29 cellular contexts compared by ENCODE assay signal in genomic region chr17:35429702-35430101, GRCh38.
"Had no signal": no experiment of that assay in that cellular context is flagged by ENCODE, and none has a peak within 500 bp of the region (broad histone marks: within the 10 kb centered on the region; RNA-seq: fewer than 3 reads in every experiment).

No MANE protein-coding gene starts in this region.

- H3K9me3 Mint-ChIP-seq: effector memory CD8-positive, alpha-beta T cell; memory B cell; nephron; stimulated activated effector memory CD8-positive, alpha-beta T cell treated with anti-CD3 and anti-CD28 coated beads, Interleukin-12 subunit alpha, Interleukin-12 subunit beta, amount 100 ng/mL, for 72 hours had no signal

- H3K4me1 ChIP-seq: psoas muscle had no signal

- H3K36me3 Mint-ChIP-seq: memory B cell had no signal

- DNase-seq: dermis blood vessel endothelial cell; effector memory CD8-positive, alpha-beta T cell; erythroblast; esophagus squamous epithelium; foreskin melanocyte; glutamatergic neuron; heart right ventricle; hypothalamus; kidney; nucleus accumbens; ovary; posterior cingulate gyrus; psoas muscle; right cardiac atrium; sigmoid colon; stimulated activated CD4-positive, alpha-beta T cell treated with anti-CD3 and anti-CD28 coated beads, Interleukin-2, amount 100 ng/mL, for 24 hours; stimulated activated CD4-positive, alpha-beta T cell treated with anti-CD3 and anti-CD28 coated beads, Interleukin-4, amount 100 ng/mL, for 24 hours; stimulated activated naive CD4-positive, alpha-beta T cell treated with Interleukin-2 at 50 U/mL for 16 hours; stomach; thyroid gland; trophoblast cell had no signal

- H3K27ac ChIP-seq: coronary artery, esophagus squamous epithelium, heart right ventricle, ovary, psoas muscle, sigmoid colon, stomach, thyroid gland, vagina had no signal

- H3K4me3 ChIP-seq: coronary artery, esophagus squamous epithelium, heart right ventricle, lung, ovary, psoas muscle, sigmoid colon, stomach, thyroid gland, vagina had no signal

- H3K27ac Mint-ChIP-seq: memory B cell, nephron had no signal

- H3K36me3 ChIP-seq: esophagus squamous epithelium, ovary, sigmoid colon, stomach, thyroid gland, vagina had no signal

- H3K9me3 ChIP-seq: esophagus squamous epithelium, heart right ventricle, ovary, psoas muscle, sigmoid colon, stomach, thyroid gland, vagina had no signal

- H3K27me3 ChIP-seq: esophagus squamous epithelium, ovary, sigmoid colon, stomach, thyroid gland, vagina had no signal

- ATAC-seq: effector memory CD8-positive, alpha-beta T cell; heart right ventricle; left lobe of liver; psoas muscle; right cardiac atrium; stimulated activated effector memory CD8-positive, alpha-beta T cell treated with anti-CD3 and anti-CD28 coated beads, Interleukin-12 subunit alpha, Interleukin-12 subunit beta, amount 100 ng/mL, for 72 hours had no signal

- H3K4me3 Mint-ChIP-seq: effector memory CD8-positive, alpha-beta T cell; memory B cell; nephron; stimulated activated effector memory CD8-positive, alpha-beta T cell treated with anti-CD3 and anti-CD28 coated beads, Interleukin-12 subunit alpha, Interleukin-12 subunit beta, amount 100 ng/mL, for 72 hours had no signal

- FAIRE-seq: endometrium, kidney had no signal

- H3K27me3 Mint-ChIP-seq: effector memory CD8-positive, alpha-beta T cell; memory B cell had no signal
